In the genomic region with DNA sequence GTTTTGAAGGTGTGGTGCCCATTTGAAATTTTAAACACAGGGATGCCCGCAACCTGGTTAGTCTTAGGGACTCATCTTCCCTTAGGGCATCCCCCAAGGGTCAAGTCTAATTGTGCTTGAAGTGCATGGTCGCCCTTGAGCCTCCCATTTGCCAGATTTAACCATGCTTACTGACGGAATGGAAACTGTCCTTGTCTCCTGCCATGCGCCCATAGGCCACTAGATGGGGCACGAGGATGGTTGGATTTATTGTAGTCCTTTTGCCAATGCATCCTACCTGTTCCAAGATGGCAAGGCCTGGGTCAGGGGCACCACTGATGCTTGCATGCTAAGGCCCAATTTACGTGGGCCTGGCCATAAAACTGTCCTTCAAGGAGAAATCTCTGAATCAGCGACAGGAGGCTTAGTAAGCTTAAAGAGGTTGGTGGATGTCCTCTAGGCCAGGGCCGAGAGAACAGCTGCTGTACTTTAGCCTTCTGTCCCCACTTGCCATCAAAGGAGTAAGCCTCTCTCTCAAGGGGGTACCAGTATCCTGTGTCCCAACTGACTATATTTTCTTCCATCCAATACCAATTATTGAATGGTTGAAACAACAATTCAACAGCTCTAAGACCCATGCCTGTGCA, we compare ENCODE assay signal across 8 cellular contexts.
DNase-seq lines count a peak whose midpoint lies in the region; ATAC-seq and TF ChIP-seq lines count a peak whose summit lies in the region.

No MANE protein-coding gene starts in this region.

- no peak overlapping the region for H3K4me3 Mint-ChIP-seq in activated CD4-positive, alpha-beta T cell treated with anti-CD3 and anti-CD28 coated beads, Interleukin-2, amount 10 ng/mL, durations not matched to agents 24 days and 14 days

- H3K27me3 Mint-ChIP-seq in activated CD4-positive, alpha-beta T cell treated with anti-CD3 and anti-CD28 coated beads, Interleukin-2, amount 10 ng/mL, durations not matched to agents 24 days and 14 days: no peaks in the 10 kb centered on the region

- no peaks in the 10 kb centered on the region for H3K9me3 Mint-ChIP-seq in activated CD4-positive, alpha-beta T cell treated with anti-CD3 and anti-CD28 coated beads, Interleukin-2, amount 10 ng/mL, durations not matched to agents 24 days and 14 days

- ATAC-seq in GM21515 (IDR thresholded peaks at IDR 0.05; ENCODE audit: unreplicated experiment) (peak; percentile 92), HG03565 (IDR thresholded peaks at IDR 0.05; ENCODE audit: unreplicated experiment) (peak; percentile 90), mucosa of descending colon (peak; percentile 65)

- intact Hi-C loops in activated CD4-positive, alpha-beta T cell treated with anti-CD3 and anti-CD28 coated beads, Interleukin-2, amount 10 ng/mL, durations not matched to agents 24 days and 14 days (cut with micrococcal nuclease): no loop called here
- intact Hi-C loops in mucosa of descending colon (cut with DNase I, micrococcal nuclease): no loop called here

- DNase-seq in activated CD4-positive, alpha-beta T cell treated with anti-CD3 and anti-CD28 coated beads, Interleukin-2, amount 10 ng/mL, durations not matched to agents 24 days and 14 days: peak; percentile 79
- DNase-seq in activated CD4-positive, alpha-beta T cell treated with anti-CD3 and anti-CD28 coated beads, Interleukin-2, amount 50 U/mL, for 1 hour: no peak
- DNase-seq in RPMI8226 (peak; percentile 73), ecto neural progenitor cell (ENCODE audit: low spot score) (peak; percentile 64), mucosa of descending colon (peak in 2 of 3 donors; percentile 74 to 75), NCI-H1048 (lab: John Stamatoyannopoulos, UW) (no peak)

- no peak overlapping the region for H3K27ac Mint-ChIP-seq in activated CD4-positive, alpha-beta T cell treated with anti-CD3 and anti-CD28 coated beads, Interleukin-2, amount 10 ng/mL, durations not matched to agents 24 days and 14 days

- H3K36me3 Mint-ChIP-seq in activated CD4-positive, alpha-beta T cell treated with anti-CD3 and anti-CD28 coated beads, Interleukin-2, amount 10 ng/mL, durations not matched to agents 24 days and 14 days (ENCODE audit: low read depth): no peaks in the 10 kb centered on the region

- no peaks in the 10 kb centered on the region for H3K4me1 ChIP-seq in mucosa of descending colon (ENCODE audit: low read depth)

- peak; percentile 43 for TF ChIP-seq CTCF in mucosa of descending colon (IDR thresholded peaks at IDR 0.05)

- H3K36me3 ChIP-seq in mucosa of descending colon (ENCODE audit: low read depth): no peaks in the 10 kb centered on the region

- H3K9me3 ChIP-seq in mucosa of descending colon: no peaks in the 10 kb centered on the region

- H3K4me3 ChIP-seq in mucosa of descending colon: no peak overlapping the region

- H3K4me1 Mint-ChIP-seq in activated CD4-positive, alpha-beta T cell treated with anti-CD3 and anti-CD28 coated beads, Interleukin-2, amount 10 ng/mL, durations not matched to agents 24 days and 14 days: no peaks in the 10 kb centered on the region

Comparison
In these comparisons a context has a peak if more than half of its experiments do, and no peak if none do; other contexts are left out.
1. DNase-seq: peak in activated CD4-positive, alpha-beta T cell treated with anti-CD3 and anti-CD28 coated beads, Interleukin-2, amount 10 ng/mL, durations not matched to agents 24 days and 14 days (single experiment), RPMI8226 (single experiment), ecto neural progenitor cell (single experiment) and mucosa of descending colon (2 of 3); none in activated CD4-positive, alpha-beta T cell treated with anti-CD3 and anti-CD28 coated beads, Interleukin-2, amount 50 U/mL, for 1 hour (single experiment) and NCI-H1048 (single experiment).
2. Peak in every context shown above with its lines, with median percentiles within 50 percentile points of each other: ATAC-seq.